ENCODE assay signal across 8 cellular contexts in the genomic region with DNA sequence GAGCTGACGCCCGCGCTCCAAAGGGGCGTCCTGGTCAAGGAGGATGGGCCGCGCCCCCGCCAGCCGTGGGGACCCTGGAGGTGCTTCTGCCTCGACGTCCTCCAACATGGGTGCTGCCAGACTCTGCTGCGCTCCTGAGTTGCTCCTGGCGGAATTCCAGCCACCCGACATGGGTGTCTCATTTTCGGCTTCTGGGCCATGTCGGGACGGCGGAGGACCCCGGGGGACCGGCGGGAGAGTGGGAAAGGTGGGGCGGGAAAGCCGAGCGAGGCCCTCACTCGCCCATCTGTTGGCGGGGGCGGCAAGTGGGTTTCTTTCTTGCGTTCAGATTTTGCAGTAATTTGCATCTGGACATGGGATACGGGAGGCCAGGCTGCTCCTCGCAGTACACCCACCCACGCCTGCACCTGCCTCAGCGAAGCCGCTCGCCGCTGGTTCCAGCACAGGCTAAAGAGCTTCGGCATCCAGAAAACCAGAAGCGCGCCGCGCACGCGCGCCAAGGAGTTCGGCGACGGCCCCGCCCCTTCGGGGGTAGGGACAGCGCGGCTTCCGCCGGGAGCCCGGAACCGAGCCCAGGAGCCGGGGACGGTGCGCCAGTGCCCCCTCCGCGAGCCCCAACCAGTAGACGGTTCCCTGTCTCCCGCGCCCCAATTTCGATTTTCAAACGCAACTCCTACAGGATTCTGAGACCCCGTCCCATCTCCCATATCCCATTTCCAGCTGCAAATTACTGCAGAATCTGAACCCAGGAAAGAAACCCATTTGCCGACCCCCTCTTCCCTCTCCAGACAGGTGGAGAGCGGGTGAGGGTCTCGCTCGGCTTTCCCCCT. TPM values are rescaled to one million over a fixed set of nuclear protein-coding genes. Genes with fewer than 3 reads are reported as not detected.
A peak's percentile ranks its signal among the peaks of the same experiment; 100 is the strongest.
DNase-seq lines count a peak whose midpoint lies in the region; ATAC-seq and TF ChIP-seq lines count a peak whose summit lies in the region.

TSS of gene ARMC7 (plus strand) at position 563 of the 830 bp plus-strand sequence. CDS start 320 bp downstream, outside the sequence.

- peak within 1 kb of the TSS; percentile 89 for H3K4me3 Mint-ChIP-seq in activated T-helper 2 cell treated with anti-CD3 and anti-CD28 coated beads, Interferon-gamma antibody, Interleukin-2, Interleukin-4, amounts not matched to agents 10 μg/mL and 5 μg/mL and 100 μg/mL, durations not matched to agents 14 hours and 24 hours and 36 hours (ENCODE audit: low read depth)
- H3K4me3 Mint-ChIP-seq in neural crest cell: peak within 1 kb of the TSS; percentile 88

- TF ChIP-seq EP300 in stomach (IDR thresholded peaks at IDR 0.05): no peak

- peak; percentile 11 for TF ChIP-seq CTCF in DND-41 (IDR thresholded peaks at IDR 0.05; ENCODE audit: borderline replicate concordance, extremely low read depth, low read length, poor library complexity, severe bottlenecking)
- no peak for TF ChIP-seq CTCF in RWPE2 (IDR thresholded peaks at IDR 0.05; ENCODE audit: poor library complexity, severe bottlenecking)
- TF ChIP-seq CTCF in fibroblast of villous mesenchyme (IDR thresholded peaks at IDR 0.05; ENCODE audit: insufficient read depth, low read depth, low read length): no peak
- no peak for TF ChIP-seq CTCF in neural crest cell (conservative IDR thresholded peaks at IDR 0.05)
- TF ChIP-seq CTCF in stomach (IDR thresholded peaks at IDR 0.05): no peak

- no peaks in the 10 kb centered on the region for H3K9me3 ChIP-seq in DND-41 (ENCODE audit: insufficient read depth, low read length, severe bottlenecking)
- no peaks in the 10 kb centered on the region for H3K9me3 ChIP-seq in RWPE2 (ENCODE audit: severe bottlenecking)
- H3K9me3 ChIP-seq in stomach: no peaks in the 10 kb centered on the region

- intact Hi-C loops in activated T-helper 2 cell treated with anti-CD3 and anti-CD28 coated beads, Interferon-gamma antibody, Interleukin-2, Interleukin-4, amounts not matched to agents 10 μg/mL and 5 μg/mL and 100 μg/mL, durations not matched to agents 14 hours and 24 hours and 36 hours (cut with micrococcal nuclease): loop anchor here (5.0 to 10.0 kb wide), 4 partner anchors 63 to 163 kb away; partner anchors contain the start of genes CDR2L and MIF4GD
- intact Hi-C loops in stomach (cut with DNase I; ENCODE audit: low total_unique reads): loop anchor here (10.0 kb wide), 1 partner anchor 65 kb away; no protein-coding TSS in a partner anchor

- no peaks in the 10 kb centered on the region for H4K20me1 ChIP-seq in DND-41 (ENCODE audit: insufficient read depth, low read length)

- peaks cover 28% of the 10 kb centered on the region for H3K79me2 ChIP-seq in DND-41 (ENCODE audit: insufficient read depth, low read length)

- ATAC-seq in DND-41 (ENCODE audit: insufficient read depth, low read depth): peak; percentile 82
- peak; percentile 76 for ATAC-seq in RWPE2 (ENCODE audit: low read depth)

- WGBS in stomach, 5 donors: 0 to 1% (median 0%) methylated on average over 31 to 68 of the region's 68 CpGs

- H3K36me3 Mint-ChIP-seq in activated T-helper 2 cell treated with anti-CD3 and anti-CD28 coated beads, Interferon-gamma antibody, Interleukin-2, Interleukin-4, amounts not matched to agents 10 μg/mL and 5 μg/mL and 100 μg/mL, durations not matched to agents 14 hours and 24 hours and 36 hours (ENCODE audit: low read depth): peaks cover 18% of the 10 kb centered on the region
- H3K36me3 Mint-ChIP-seq in neural crest cell (ENCODE audit: low read depth): no peaks in the 10 kb centered on the region

- peak within 1 kb of the TSS; percentile 97 for H3K4me2 ChIP-seq in DND-41 (ENCODE audit: insufficient read depth, low read length)

- H3K27ac Mint-ChIP-seq in activated T-helper 2 cell treated with anti-CD3 and anti-CD28 coated beads, Interferon-gamma antibody, Interleukin-2, Interleukin-4, amounts not matched to agents 10 μg/mL and 5 μg/mL and 100 μg/mL, durations not matched to agents 14 hours and 24 hours and 36 hours: peak within 1 kb of the TSS; percentile 80
- H3K27ac Mint-ChIP-seq in neural crest cell (ENCODE audit: unreplicated experiment): peak within 1 kb of the TSS; percentile 19

- H3K9ac ChIP-seq in DND-41 (ENCODE audit: low read depth, low read length): peak within 1 kb of the TSS; percentile 74

- H3K36me3 ChIP-seq in DND-41 (ENCODE audit: insufficient read depth, low read length) (no peaks in the 10 kb centered on the region; the same call in 1 of the 2 replicates), RWPE2 (ENCODE audit: low read depth) (peaks cover 10% of the 10 kb centered on the region), stomach (peaks cover 0 to 8% (median 6%) of the 10 kb centered on the region in 4 donors)

- peak within 1 kb of the TSS; percentile 32 to 85; a peak in 3 of 4 replicates for H3K4me3 ChIP-seq in DND-41 (ENCODE audit: low read depth in 1 of 2, low read length in 2 of 2)
- H3K4me3 ChIP-seq in RWPE2 (ENCODE audit: severe bottlenecking): peak within 1 kb of the TSS; percentile 61
- peak within 1 kb of the TSS; percentile 93 for H3K4me3 ChIP-seq in fibroblast of villous mesenchyme (ENCODE audit: low read depth, low read length)
- H3K4me3 ChIP-seq in stomach: peak within 1 kb of the TSS; percentile 78 to 81 (median 80)

- H3K27ac ChIP-seq in DND-41 (ENCODE audit: low read length): peak within 1 kb of the TSS; percentile 78
- H3K27ac ChIP-seq in RWPE2 (ENCODE audit: poor library complexity, severe bottlenecking): peak within 1 kb of the TSS; percentile 47
- peak within 1 kb of the TSS; percentile 84 to 91 (median 86) for H3K27ac ChIP-seq in stomach

- peaks cover 24% of the 10 kb centered on the region for H3K4me1 Mint-ChIP-seq in activated T-helper 2 cell treated with anti-CD3 and anti-CD28 coated beads, Interferon-gamma antibody, Interleukin-2, Interleukin-4, amounts not matched to agents 10 μg/mL and 5 μg/mL and 100 μg/mL, durations not matched to agents 14 hours and 24 hours and 36 hours (ENCODE audit: low read depth)
- H3K4me1 Mint-ChIP-seq in neural crest cell: peaks cover 27% of the 10 kb centered on the region

- no peaks in the 10 kb centered on the region for H3K9me3 Mint-ChIP-seq in activated T-helper 2 cell treated with anti-CD3 and anti-CD28 coated beads, Interferon-gamma antibody, Interleukin-2, Interleukin-4, amounts not matched to agents 10 μg/mL and 5 μg/mL and 100 μg/mL, durations not matched to agents 14 hours and 24 hours and 36 hours
- no peaks in the 10 kb centered on the region for H3K9me3 Mint-ChIP-seq in neural crest cell

- peak within 1 kb of the TSS; percentile 90 for H2AFZ ChIP-seq in DND-41 (ENCODE audit: low read depth, low read length)

- H3K27me3 ChIP-seq in DND-41 (ENCODE audit: insufficient read depth, low read length, poor library complexity) (no peaks in the 10 kb centered on the region), RWPE2 (ENCODE audit: insufficient read depth, poor library complexity, severe bottlenecking) (no peaks in the 10 kb centered on the region), stomach (no peaks in the 10 kb centered on the region)

- H3K4me1 ChIP-seq in DND-41 (ENCODE audit: insufficient read depth, low read length) (peaks cover 46% of the 10 kb centered on the region), RWPE2 (ENCODE audit: insufficient read depth, poor library complexity, severe bottlenecking) (peaks cover 5% of the 10 kb centered on the region), stomach (peaks cover 24 to 80% (median 48%) of the 10 kb centered on the region in 4 donors)

- no peaks in the 10 kb centered on the region for H3K27me3 Mint-ChIP-seq in activated T-helper 2 cell treated with anti-CD3 and anti-CD28 coated beads, Interferon-gamma antibody, Interleukin-2, Interleukin-4, amounts not matched to agents 10 μg/mL and 5 μg/mL and 100 μg/mL, durations not matched to agents 14 hours and 24 hours and 36 hours (ENCODE audit: low read depth)
- H3K27me3 Mint-ChIP-seq in neural crest cell (ENCODE audit: low read depth): peaks cover 2% of the 10 kb centered on the region

- peak in 1 of 4 donors; percentile 61 for TF ChIP-seq POLR2A in stomach (IDR thresholded peaks at IDR 0.05)

- peak; percentile 93 for DNase-seq in DND-41
- DNase-seq in GOT3 (lab: John Stamatoyannopoulos, UW): peak; percentile 51
- peak; percentile 88 for DNase-seq in LoVo (ENCODE audit: low spot score)
- peak; percentile 87 for DNase-seq in RWPE2 (ENCODE audit: low spot score)
- DNase-seq in activated T-helper 2 cell treated with anti-CD3 and anti-CD28 coated beads, Interferon-gamma antibody, Interleukin-2, Interleukin-4, amounts not matched to agents 10 μg/mL and 5 μg/mL and 100 μg/mL, durations not matched to agents 14 hours and 24 hours and 36 hours (ENCODE audit: low spot score): peak; percentile 91
- DNase-seq in fibroblast of villous mesenchyme (ENCODE audit: low read depth): peak; percentile 79
- DNase-seq in neural crest cell (ENCODE audit: low read depth, low spot score): peak; percentile 87
- peak; percentile 95 for DNase-seq in stomach

RNA-seq across cellular contexts. Expression of gene ARMC7, which starts in this region (rescaled TPM):
- total RNA-seq in activated T-helper 2 cell treated with anti-CD3 and anti-CD28 coated beads, Interferon-gamma antibody, Interleukin-2, Interleukin-4, amounts not matched to agents 10 μg/mL and 5 μg/mL and 100 μg/mL, durations not matched to agents 14 hours and 24 hours and 36 hours: 9.9 and 10.1 TPM in 2 replicates
- total RNA-seq in fibroblast of villous mesenchyme (2.6 and 3.0 TPM in 2 replicates), neural crest cell (15.6 and 15.8 TPM in 2 replicates), stomach (10 to 100 TPM in 4 of 5 donors, 1 to 10 TPM in 1; 2.2 to 26.8 (median 13.9) TPM)
- 10 to 100 TPM in 2 of 3 donors, 1 to 10 TPM in 1; 9.6 to 10.8 (median 10.7) TPM for polyA plus RNA-seq in stomach

Comparison
In these comparisons a context has a peak if more than half of its experiments do, and no peak if none do; other contexts are left out.
1. Peak in every context shown above with its lines: DNase-seq, ATAC-seq, H3K4me3 ChIP-seq and H3K27ac ChIP-seq.